In the genomic region with DNA sequence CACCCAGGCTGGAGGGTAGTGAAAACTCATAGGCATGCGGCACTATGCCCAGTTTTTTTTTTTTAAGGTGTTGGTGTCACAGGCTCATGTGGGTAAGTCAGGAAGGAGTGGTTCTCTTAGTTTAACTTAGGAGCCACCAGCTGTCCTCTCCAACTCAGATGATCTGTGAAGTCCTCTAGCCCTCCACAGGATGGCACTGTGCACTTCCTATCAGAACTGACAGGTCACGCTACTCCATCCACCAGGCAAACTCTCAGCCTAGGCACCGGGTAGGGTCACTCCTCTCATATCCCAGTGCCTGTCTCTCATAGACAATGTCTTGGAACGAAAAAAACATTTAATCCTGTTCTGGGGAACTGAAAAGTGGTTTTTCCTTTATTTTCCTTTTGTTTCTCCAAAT, we compare ENCODE assay signal across 8 cellular contexts. TPM values are rescaled to one million over a fixed set of nuclear protein-coding genes. Genes with fewer than 3 reads are reported as not detected.
DNase-seq lines count a peak whose midpoint lies in the region; ATAC-seq and TF ChIP-seq lines count a peak whose summit lies in the region.

No MANE protein-coding gene starts in this region.

- peak; percentile 48 for TF ChIP-seq CTCF in GM13977 (IDR thresholded peaks at IDR 0.05; ENCODE audit: extremely low read depth, insufficient read depth, missing control alignments)
- TF ChIP-seq CTCF in Peyer's patch (IDR thresholded peaks at IDR 0.05): peak in 4 of 6 experiments; percentile 29 to 50 (median 42)

- in situ Hi-C loops in GM13977 (cut with MboI; ENCODE audit: low pct_unique_long_range_greater_than_20kb, low sequenced_read_pairs, unreplicated experiment): no loop called here

- H3K4me1 ChIP-seq in Peyer's patch: no peaks in the 10 kb centered on the region

- H3K9me3 ChIP-seq in Peyer's patch: no peaks in the 10 kb centered on the region

- no peak for TF ChIP-seq POLR2A in Peyer's patch (IDR thresholded peaks at IDR 0.05)

- ATAC-seq in stimulated activated effector memory CD8-positive, alpha-beta T cell treated with anti-CD3 and anti-CD28 coated beads, Interleukin-12 subunit alpha, Interleukin-12 subunit beta, amount 100 ng/mL, for 72 hours: peak; percentile 89
- ATAC-seq in HG03571 (IDR thresholded peaks at IDR 0.05; ENCODE audit: unreplicated experiment): no peak

- H3K27ac ChIP-seq in Peyer's patch: no peak overlapping the region

- H3K9me3 Mint-ChIP-seq in stimulated activated effector memory CD8-positive, alpha-beta T cell treated with anti-CD3 and anti-CD28 coated beads, Interleukin-12 subunit alpha, Interleukin-12 subunit beta, amount 100 ng/mL, for 72 hours: no peaks in the 10 kb centered on the region

- H3K4me3 ChIP-seq in Peyer's patch: no peak overlapping the region

- peaks cover 0 to 90% (median 0%) of the 10 kb centered on the region in 3 donors for H3K36me3 ChIP-seq in Peyer's patch

- DNase-seq in AG08395 (ENCODE audit: low spot score) (peak; percentile 54), GM13977 (ENCODE audit: low spot score) (peak; percentile 36), Peyer's patch (no peak), amygdala (lab: John Stamatoyannopoulos, UW) (peak in 30 of 56 donors; percentile 4 to 71 (median 29)), iPS-NIHi7 (ENCODE audit: extremely low spot score) (peak; percentile 57), HK-2 (ENCODE audit: unreplicated experiment) (no peak)
- DNase-seq in stimulated activated effector memory CD8-positive, alpha-beta T cell treated with anti-CD3 and anti-CD28 coated beads, Interleukin-12 subunit alpha, Interleukin-12 subunit beta, amount 100 ng/mL, for 72 hours (ENCODE audit: low spot score in 2 of 2): no peak

- H3K27ac Mint-ChIP-seq in stimulated activated effector memory CD8-positive, alpha-beta T cell treated with anti-CD3 and anti-CD28 coated beads, Interleukin-12 subunit alpha, Interleukin-12 subunit beta, amount 100 ng/mL, for 72 hours: no peak overlapping the region

- H3K4me3 Mint-ChIP-seq in stimulated activated effector memory CD8-positive, alpha-beta T cell treated with anti-CD3 and anti-CD28 coated beads, Interleukin-12 subunit alpha, Interleukin-12 subunit beta, amount 100 ng/mL, for 72 hours: no peak overlapping the region

- H3K27me3 ChIP-seq in Peyer's patch: no peaks in the 10 kb centered on the region

- H3K4me1 Mint-ChIP-seq in stimulated activated effector memory CD8-positive, alpha-beta T cell treated with anti-CD3 and anti-CD28 coated beads, Interleukin-12 subunit alpha, Interleukin-12 subunit beta, amount 100 ng/mL, for 72 hours: peaks cover 39% of the 10 kb centered on the region

- peaks cover 100% of the 10 kb centered on the region for H3K36me3 Mint-ChIP-seq in stimulated activated effector memory CD8-positive, alpha-beta T cell treated with anti-CD3 and anti-CD28 coated beads, Interleukin-12 subunit alpha, Interleukin-12 subunit beta, amount 100 ng/mL, for 72 hours

RNA-seq across cellular contexts. Expression of a gene that starts 16.5 kb away (rescaled TPM):
- 100 to 1,000 TPM in 3 of 4 donors, 10 to 100 TPM in 1; 87.6 to 177 (median 119) TPM for total RNA-seq in Peyer's patch

RNA-seq across cellular contexts. Expression of a gene that starts 46.4 kb away (rescaled TPM):
- total RNA-seq in Peyer's patch: 1 to 10 TPM in 3 of 4 donors, not detected in 1; 4.1 to 6.4 (median 4.9) TPM

Comparison
In these comparisons a context has a peak if more than half of its experiments do, and no peak if none do; other contexts are left out.
1. DNase-seq: peak in AG08395 (single experiment), GM13977 (single experiment), amygdala (30 of 56) and iPS-NIHi7 (single experiment); none in Peyer's patch (0 of 3), stimulated activated effector memory CD8-positive, alpha-beta T cell treated with anti-CD3 and anti-CD28 coated beads, Interleukin-12 subunit alpha, Interleukin-12 subunit beta, amount 100 ng/mL, for 72 hours (0 of 2) and HK-2 (single experiment).